In the genomic region with DNA sequence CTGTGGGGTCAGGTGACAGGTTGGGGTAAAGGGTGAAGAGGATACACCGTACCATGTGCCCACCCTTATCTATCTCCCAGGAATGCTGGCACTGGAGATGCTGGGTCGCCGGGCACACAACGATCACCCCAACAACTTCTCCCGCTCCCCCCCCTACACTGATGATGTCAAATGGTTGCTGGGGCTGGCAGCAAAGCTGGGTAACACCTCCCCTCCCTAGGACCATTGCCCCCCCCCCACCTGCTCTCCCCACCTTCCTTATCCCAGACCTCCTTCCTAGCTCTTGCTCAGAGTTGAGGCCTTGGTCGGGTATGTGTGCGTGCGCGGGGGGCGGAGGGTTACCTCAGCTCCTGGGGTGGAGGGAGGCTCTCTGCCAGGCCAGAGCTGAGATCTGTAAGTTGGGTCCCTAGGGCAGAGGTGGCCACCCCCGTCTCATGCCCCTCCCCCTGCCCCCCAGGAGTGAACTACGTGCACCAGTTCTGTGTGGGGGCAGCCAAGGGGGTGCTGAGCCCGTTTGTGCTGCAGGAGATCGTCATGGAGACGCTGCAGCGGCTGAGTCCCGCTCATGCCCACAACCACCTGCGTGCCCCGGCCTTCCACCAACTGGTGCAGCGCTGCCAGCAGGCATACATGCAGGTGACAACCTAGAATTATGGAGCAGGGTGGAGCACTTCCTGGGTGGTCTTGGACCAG, we compare ENCODE assay signal across 20 cellular contexts. TPM values are rescaled to one million over a fixed set of nuclear protein-coding genes. Genes with fewer than 3 reads are reported as not detected.
DNase-seq lines count a peak whose midpoint lies in the region; ATAC-seq and TF ChIP-seq lines count a peak whose summit lies in the region.
"Had no signal": no experiment of that assay in that cellular context is flagged by ENCODE, and none has a peak within 500 bp of the region (broad histone marks: within the 10 kb centered on the region; RNA-seq: fewer than 3 reads in every experiment).

No MANE protein-coding gene starts in this region.

- no peak overlapping the region for H3K4ac ChIP-seq in IMR-90 (ENCODE audit: low read depth, low read length)

- H4K8ac ChIP-seq in IMR-90 (ENCODE audit: low read depth in 2 of 2, low read length in 2 of 2): no peak overlapping the region

- H2AFZ ChIP-seq in IMR-90 (replicated peaks; ENCODE audit: low read length, poor library complexity): no peak overlapping the region
- H2AFZ ChIP-seq in osteoblast (ENCODE audit: low read length): no peak overlapping the region

- no peaks in the 10 kb centered on the region for H3K27me3 Mint-ChIP-seq in CD8-positive, alpha-beta T cell (ENCODE audit: low read depth)
- H3K27me3 Mint-ChIP-seq: type B pancreatic cell had no signal

- H3K14ac ChIP-seq in IMR-90 (replicated peaks; ENCODE audit: low read depth, low read length): no peak overlapping the region

- H2AK5ac ChIP-seq in IMR-90 (ENCODE audit: low read depth, low read length): no peak overlapping the region

- no peak overlapping the region for H3K56ac ChIP-seq in IMR-90 (ENCODE audit: extremely low read depth, insufficient read depth, low read length)

- no peak overlapping the region for H3K4me3 ChIP-seq in CD8-positive, alpha-beta T cell (ENCODE audit: low read depth, low read length)
- no peak overlapping the region for H3K4me3 ChIP-seq in IMR-90 (ENCODE audit: insufficient read depth, low read depth, low read length)
- H3K4me3 ChIP-seq in osteoblast (ENCODE audit: insufficient read depth, low read length): no peak overlapping the region
- H3K4me3 ChIP-seq in body of pancreas: no peak overlapping the region
- H3K4me3 ChIP-seq: BLaER1, gastrocnemius medialis, HAP-1, prostate gland had no signal

- peaks cover 2 to 10% of the 10 kb centered on the region in 2 experiments; a peak in 2 of 4 replicates for H3K79me1 ChIP-seq in IMR-90 (ENCODE audit: low read depth in 1 of 2, low read length in 2 of 2)

- no peak for TF ChIP-seq RAD21 in IMR-90 (IDR thresholded peaks at IDR 0.05; ENCODE audit: low read length)

- no peak overlapping the region for H3K23ac ChIP-seq in IMR-90 (ENCODE audit: low read depth, low read length)

- no peak overlapping the region for H4K91ac ChIP-seq in IMR-90 (ENCODE audit: insufficient read depth, low read depth, low read length)

- H3K4me2 ChIP-seq in IMR-90 (ENCODE audit: low read depth, low read length) (no peak overlapping the region), osteoblast (ENCODE audit: insufficient read depth, low read length) (no peak overlapping the region)
- H3K4me2 ChIP-seq: BLaER1 had no signal

- dilution Hi-C loops in IMR-90 (cut with HindIII; ENCODE audit: low sequenced_read_pairs, unreplicated experiment): no loop called here

- H3K9ac ChIP-seq in IMR-90 (ENCODE audit: low read depth, low read length): no peak overlapping the region
- H3K9ac ChIP-seq: BLaER1 had no signal

- H3K9me3 Mint-ChIP-seq in CD8-positive, alpha-beta T cell: no peaks in the 10 kb centered on the region
- H3K9me3 Mint-ChIP-seq: type B pancreatic cell, WTC11 had no signal

- H3K36me3 Mint-ChIP-seq in CD8-positive, alpha-beta T cell: peaks cover 77% of the 10 kb centered on the region

- H2BK20ac ChIP-seq in IMR-90 (ENCODE audit: low read depth, low read length): no peak overlapping the region

- no peak overlapping the region for H4K5ac ChIP-seq in IMR-90 (ENCODE audit: low read depth, low read length)

- in situ Hi-C loops in IMR-90 (cut with MboI; ENCODE audit: low sequenced_read_pairs): no loop called here

- no peak for TF ChIP-seq CTCF in CD8-positive, alpha-beta T cell (IDR thresholded peaks at IDR 0.05)
- TF ChIP-seq CTCF in IMR-90 (conservative IDR thresholded peaks at IDR 0.05; ENCODE audit: low read depth, low read length) (no peak), osteoblast (IDR thresholded peaks at IDR 0.05; ENCODE audit: extremely low read depth, low read depth, low read length) (no peak), body of pancreas (IDR thresholded peaks at IDR 0.05) (no peak)

- no peak overlapping the region for H2BK5ac ChIP-seq in IMR-90 (ENCODE audit: low read depth, low read length, poor library complexity, severe bottlenecking)

- H3K18ac ChIP-seq in IMR-90 (ENCODE audit: low read depth, low read length): no peak overlapping the region

- POLR2A ChIA-PET in CD8-positive, alpha-beta T cell (lab: Charles Lee): interaction anchor here (1.3 to 3.5 kb wide), 3 partner anchors 9 to 19 kb away, joined by 4 to 15 read pairs (median 4); partner anchors contain the start of genes CHCHD1 and ZSWIM8
- POLR2A ChIA-PET in IMR-90 (lab: Charles Lee; ENCODE audit: unreplicated experiment): interaction anchor here (0.6 kb wide), 1 partner anchor 32 kb away, joined by 7 read pairs; no protein-coding TSS in a partner anchor

- H3K9me3 ChIP-seq in CD8-positive, alpha-beta T cell (ENCODE audit: low read length): no peaks in the 10 kb centered on the region
- H3K9me3 ChIP-seq in IMR-90 (ENCODE audit: control insufficient read depth, insufficient read depth, low read length) (no peaks in the 10 kb centered on the region), osteoblast (ENCODE audit: low read depth, low read length) (no peaks in the 10 kb centered on the region), body of pancreas (no peaks in the 10 kb centered on the region)
- H3K9me3 ChIP-seq: BLaER1, gastrocnemius medialis, HAP-1, prostate gland had no signal

- no TSS peak for BruUV-seq in IMR-90 (replicated peaks; lab: Mats Ljungman, UMichigan)

- H2AK9ac ChIP-seq in IMR-90 (replicated peaks; ENCODE audit: low read depth, low read length, poor library complexity): peak overlapping the region; percentile 70

- peaks cover 3% of the 10 kb centered on the region; the same call in 1 of the 2 replicates for H4K20me1 ChIP-seq in IMR-90 (ENCODE audit: insufficient read depth, low read length)
- peaks cover 13% of the 10 kb centered on the region for H4K20me1 ChIP-seq in osteoblast (ENCODE audit: insufficient read depth, low read length)
- H4K20me1 ChIP-seq: BLaER1 had no signal

- H3K79me2 ChIP-seq in osteoblast (ENCODE audit: insufficient read depth, low read length): no peaks in the 10 kb centered on the region

- ATAC-seq in CD8-positive, alpha-beta T cell: peak; percentile 17
- ATAC-seq in IMR-90 (ENCODE audit: low read depth) (no peak), body of pancreas (no peak)
- ATAC-seq: gastrocnemius medialis, WTC11 had no signal

- CTCF ChIA-PET in CD8-positive, alpha-beta T cell (lab: Charles Lee): interaction anchor here (1.8 kb wide), 1 partner anchor 9 kb away, joined by 4 read pairs; no protein-coding TSS in a partner anchor
- CTCF ChIA-PET in IMR-90 (lab: Yijun Ruan, JAX): no interaction called here

- no peak for DNase-seq in CD8-positive, alpha-beta T cell
- DNase-seq in IMR-90: no peak
- peak in 41 of 42 donors; percentile 35 to 88 (median 67) for DNase-seq in head of caudate nucleus
- DNase-seq in osteoblast (ENCODE audit: insufficient read length, low spot score, missing footprints): peak; percentile 79
- DNase-seq in Ammon's horn (ENCODE audit: low spot score): no peak
- no peak for DNase-seq in central memory CD4-positive, alpha-beta T cell
- no peak for DNase-seq in body of pancreas
- no peak for DNase-seq in SHP77 (lab: John Stamatoyannopoulos, UW)
- DNase-seq: activated naive CD4-positive, alpha-beta T cell treated with Interleukin-2 at 50 U/mL for 16 hours; gastrocnemius medialis; hippocampal formation; NCI-H1092; NCI-H187; stimulated activated CD4-positive, alpha-beta T cell treated with anti-CD3 and anti-CD28 coated beads, Interleukin-4, amount 100 ng/mL, for 1 hour; T-helper 1 cell had no signal

- no peak overlapping the region for H2BK120ac ChIP-seq in IMR-90 (ENCODE audit: low read depth, low read length)

- H3K4me1 Mint-ChIP-seq in CD8-positive, alpha-beta T cell (ENCODE audit: low read depth): peaks cover 12% of the 10 kb centered on the region
- H3K4me1 Mint-ChIP-seq: WTC11 had no signal

- H3K4me1 ChIP-seq in CD8-positive, alpha-beta T cell (ENCODE audit: insufficient read depth, low read length): peaks cover under 1% of the 10 kb centered on the region
- H3K4me1 ChIP-seq in IMR-90 (ENCODE audit: control insufficient read depth, insufficient read depth, low read length) (no peaks in the 10 kb centered on the region), osteoblast (ENCODE audit: insufficient read depth, low read length) (no peaks in the 10 kb centered on the region), body of pancreas (no peaks in the 10 kb centered on the region)
- H3K4me1 ChIP-seq: gastrocnemius medialis, HAP-1 had no signal

- WGBS in IMR-90 (ENCODE audit: extremely low coverage in 2 of 2, insufficient read length in 1 of 2), 2 experiments: 79% methylated on average over 4 of the region's 20 CpGs; no CpG with 5 or more reads in 1 of the 2 experiments
- WGBS in body of pancreas, 2 donors: 75 to 80% methylated on average over 12 to 17 of the region's 20 CpGs

- H3K36me3 ChIP-seq in CD8-positive, alpha-beta T cell (ENCODE audit: insufficient read depth, low read length): peaks cover 66% of the 10 kb centered on the region
- H3K36me3 ChIP-seq in IMR-90 (ENCODE audit: control insufficient read depth, insufficient read depth, low read length) (peaks cover 78% of the 10 kb centered on the region), osteoblast (ENCODE audit: insufficient read depth, low read length) (peaks cover 77% of the 10 kb centered on the region), body of pancreas (replicated peaks in 1 of 2; ENCODE audit: insufficient read depth in 1 of 2, low read depth in 2 of 2) (peaks cover 9 to 49% of the 10 kb centered on the region in 2 donors)

- H2BK15ac ChIP-seq in IMR-90 (ENCODE audit: low read depth, low read length): no peak overlapping the region

- no peaks in the 10 kb centered on the region for H3K27me3 ChIP-seq in CD8-positive, alpha-beta T cell (ENCODE audit: insufficient read depth, low read length)
- H3K27me3 ChIP-seq in IMR-90 (ENCODE audit: control insufficient read depth, insufficient read depth, low read length) (no peaks in the 10 kb centered on the region), osteoblast (ENCODE audit: insufficient read depth, low read length) (no peaks in the 10 kb centered on the region), body of pancreas (no peaks in the 10 kb centered on the region)
- H3K27me3 ChIP-seq: BLaER1, gastrocnemius medialis had no signal

- H3K9me1 ChIP-seq in IMR-90 (ENCODE audit: insufficient read depth, low read length): 0 out of 2 replicates have a peak, but pooled peaks cover 7% of the 10 kb centered on the region

- intact Hi-C loops in CD8-positive, alpha-beta T cell (cut with DNase I, micrococcal nuclease): no loop called here
- intact Hi-C loops in IMR-90 (cut with micrococcal nuclease): no loop called here
- intact Hi-C loops in head of caudate nucleus (cut with DNase I): no loop called here
- intact Hi-C loops in body of pancreas (cut with DNase I): no loop called here

- no peak overlapping the region for H3K27ac Mint-ChIP-seq in CD8-positive, alpha-beta T cell
- H3K27ac Mint-ChIP-seq: type B pancreatic cell, WTC11 had no signal

- no peak overlapping the region for H3K27ac ChIP-seq in CD8-positive, alpha-beta T cell (ENCODE audit: low read depth, low read length)
- H3K27ac ChIP-seq in IMR-90 (ENCODE audit: insufficient read depth, low read length) (no peak overlapping the region), osteoblast (ENCODE audit: low read depth, low read length) (no peak overlapping the region), body of pancreas (no peak overlapping the region)
- H3K27ac ChIP-seq: BLaER1, gastrocnemius medialis had no signal

- TF ChIP-seq POLR2A in IMR-90 (IDR thresholded peaks at IDR 0.05; ENCODE audit: low read depth, low read length) (no peak), body of pancreas (IDR thresholded peaks at IDR 0.05) (no peak)

- no peak overlapping the region for H3K4me3 Mint-ChIP-seq in CD8-positive, alpha-beta T cell
- H3K4me3 Mint-ChIP-seq: type B pancreatic cell, WTC11 had no signal

RNA-seq across cellular contexts. Expression of gene NDST2, which starts 10.7 kb away (rescaled TPM):
- total RNA-seq in CD8-positive, alpha-beta T cell: 100 to 1,000 TPM; 152 to 154 TPM
- total RNA-seq in IMR-90 (2012; rRNA removed) (5.6 TPM in 2 replicates), osteoblast (30.4 and 35.8 TPM in 2 replicates), body of pancreas (10 to 100 TPM; 21.1 to 25.4 TPM)
- 14.6 and 16.5 TPM in 2 replicates for polyA plus RNA-seq in IMR-90 (2012; rRNA removed)
- polyA plus RNA-seq in IMR-90 (2012; cell fraction: cytosol; rRNA removed): 10.2 and 12.8 TPM in 2 replicates
- polyA plus RNA-seq in IMR-90 (2012; cell fraction: nucleus; rRNA removed; ENCODE audit: low replicate concordance): 61.0 and 69.6 TPM in 2 replicates

RNA-seq across cellular contexts. Expression of gene ZSWIM8, which starts 15.3 kb away (rescaled TPM):
- 10 to 100 TPM; 68.2 to 72.4 TPM for total RNA-seq in CD8-positive, alpha-beta T cell
- total RNA-seq in IMR-90 (2012; rRNA removed): 16.8 and 16.9 TPM in 2 replicates
- 103 and 119 TPM in 2 replicates for polyA plus RNA-seq in IMR-90 (2012; rRNA removed)
- 27.6 and 89.3 TPM in 2 replicates for polyA plus RNA-seq in IMR-90 (2012; cell fraction: cytosol; rRNA removed)
- 319 and 862 TPM in 2 replicates for polyA plus RNA-seq in IMR-90 (2012; cell fraction: nucleus; rRNA removed; ENCODE audit: low replicate concordance)
- total RNA-seq in osteoblast: 63.1 and 76.7 TPM in 2 replicates
- 10 to 100 TPM; 34.5 to 70.9 TPM for total RNA-seq in body of pancreas

RNA-seq across cellular contexts. Expression of gene CHCHD1, which starts 18.9 kb away (rescaled TPM):
- 1 to 10 TPM; 7.2 to 8.1 TPM for total RNA-seq in CD8-positive, alpha-beta T cell
- total RNA-seq in IMR-90 (2012; rRNA removed): 11.5 and 13.9 TPM in 2 replicates
- 21.0 and 24.9 TPM in 2 replicates for polyA plus RNA-seq in IMR-90 (2012; rRNA removed)
- 25.6 and 36.2 TPM in 2 replicates for polyA plus RNA-seq in IMR-90 (2012; cell fraction: cytosol; rRNA removed)
- 5.7 and 15.2 TPM in 2 replicates for polyA plus RNA-seq in IMR-90 (2012; cell fraction: nucleus; rRNA removed; ENCODE audit: low replicate concordance)
- 11.2 and 12.7 TPM in 2 replicates for total RNA-seq in osteoblast
- 10 to 100 TPM in 1 of 2 donors, 1 to 10 TPM in 1; 9.3 to 15.8 TPM for total RNA-seq in body of pancreas

RNA-seq across cellular contexts. Expression of gene SEC24C, which starts 56.5 kb away (rescaled TPM):
- 10 to 100 TPM; 76.9 to 78.6 TPM for total RNA-seq in CD8-positive, alpha-beta T cell
- 66.4 and 74.2 TPM in 2 replicates for total RNA-seq in IMR-90 (2012; rRNA removed)
- 84.2 and 88.9 TPM in 2 replicates for polyA plus RNA-seq in IMR-90 (2012; rRNA removed)
- 40.7 and 47.2 TPM in 2 replicates for polyA plus RNA-seq in IMR-90 (2012; cell fraction: cytosol; rRNA removed)
- 163 and 208 TPM in 2 replicates for polyA plus RNA-seq in IMR-90 (2012; cell fraction: nucleus; rRNA removed; ENCODE audit: low replicate concordance)
- 28.3 and 28.6 TPM in 2 replicates for total RNA-seq in osteoblast
- 10 to 100 TPM; 29.1 to 30.3 TPM for total RNA-seq in body of pancreas

Comparison
In these comparisons a context has a peak if more than half of its experiments do, and no peak if none do; other contexts are left out.
1. DNase-seq: peak in head of caudate nucleus (41 of 42) and osteoblast (single experiment); none in CD8-positive, alpha-beta T cell (0 of 7), IMR-90 (single experiment), Ammon's horn (single experiment), central memory CD4-positive, alpha-beta T cell (single experiment), body of pancreas (0 of 4) and SHP77 (0 of 2).